1 cellular context compared by ENCODE assay signal in genomic region chr14:60097974-60098373, GRCh38.
TF ChIP-seq lines count a peak whose summit lies in the region.

No MANE protein-coding gene starts in this region.

TF ChIP-seq in WTC11, 78 proteins besides CTCF, POLR2A, EP300 and RAD21 (continued from another document):
- TF ChIP-seq, protein P1, sequence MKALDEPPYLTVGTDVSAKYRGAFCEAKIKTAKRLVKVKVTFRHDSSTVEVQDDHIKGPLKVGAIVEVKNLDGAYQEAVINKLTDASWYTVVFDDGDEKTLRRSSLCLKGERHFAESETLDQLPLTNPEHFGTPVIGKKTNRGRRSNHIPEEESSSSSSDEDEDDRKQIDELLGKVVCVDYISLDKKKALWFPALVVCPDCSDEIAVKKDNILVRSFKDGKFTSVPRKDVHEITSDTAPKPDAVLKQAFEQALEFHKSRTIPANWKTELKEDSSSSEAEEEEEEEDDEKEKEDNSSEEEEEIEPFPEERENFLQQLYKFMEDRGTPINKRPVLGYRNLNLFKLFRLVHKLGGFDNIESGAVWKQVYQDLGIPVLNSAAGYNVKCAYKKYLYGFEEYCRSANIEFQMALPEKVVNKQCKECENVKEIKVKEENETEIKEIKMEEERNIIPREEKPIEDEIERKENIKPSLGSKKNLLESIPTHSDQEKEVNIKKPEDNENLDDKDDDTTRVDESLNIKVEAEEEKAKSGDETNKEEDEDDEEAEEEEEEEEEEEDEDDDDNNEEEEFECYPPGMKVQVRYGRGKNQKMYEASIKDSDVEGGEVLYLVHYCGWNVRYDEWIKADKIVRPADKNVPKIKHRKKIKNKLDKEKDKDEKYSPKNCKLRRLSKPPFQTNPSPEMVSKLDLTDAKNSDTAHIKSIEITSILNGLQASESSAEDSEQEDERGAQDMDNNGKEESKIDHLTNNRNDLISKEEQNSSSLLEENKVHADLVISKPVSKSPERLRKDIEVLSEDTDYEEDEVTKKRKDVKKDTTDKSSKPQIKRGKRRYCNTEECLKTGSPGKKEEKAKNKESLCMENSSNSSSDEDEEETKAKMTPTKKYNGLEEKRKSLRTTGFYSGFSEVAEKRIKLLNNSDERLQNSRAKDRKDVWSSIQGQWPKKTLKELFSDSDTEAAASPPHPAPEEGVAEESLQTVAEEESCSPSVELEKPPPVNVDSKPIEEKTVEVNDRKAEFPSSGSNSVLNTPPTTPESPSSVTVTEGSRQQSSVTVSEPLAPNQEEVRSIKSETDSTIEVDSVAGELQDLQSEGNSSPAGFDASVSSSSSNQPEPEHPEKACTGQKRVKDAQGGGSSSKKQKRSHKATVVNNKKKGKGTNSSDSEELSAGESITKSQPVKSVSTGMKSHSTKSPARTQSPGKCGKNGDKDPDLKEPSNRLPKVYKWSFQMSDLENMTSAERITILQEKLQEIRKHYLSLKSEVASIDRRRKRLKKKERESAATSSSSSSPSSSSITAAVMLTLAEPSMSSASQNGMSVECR (CRISPR knock-in tag; IDR thresholded peaks at IDR 0.05; ENCODE audit: borderline replicate concordance), result no peak
- TF ChIP-seq, protein P2, sequence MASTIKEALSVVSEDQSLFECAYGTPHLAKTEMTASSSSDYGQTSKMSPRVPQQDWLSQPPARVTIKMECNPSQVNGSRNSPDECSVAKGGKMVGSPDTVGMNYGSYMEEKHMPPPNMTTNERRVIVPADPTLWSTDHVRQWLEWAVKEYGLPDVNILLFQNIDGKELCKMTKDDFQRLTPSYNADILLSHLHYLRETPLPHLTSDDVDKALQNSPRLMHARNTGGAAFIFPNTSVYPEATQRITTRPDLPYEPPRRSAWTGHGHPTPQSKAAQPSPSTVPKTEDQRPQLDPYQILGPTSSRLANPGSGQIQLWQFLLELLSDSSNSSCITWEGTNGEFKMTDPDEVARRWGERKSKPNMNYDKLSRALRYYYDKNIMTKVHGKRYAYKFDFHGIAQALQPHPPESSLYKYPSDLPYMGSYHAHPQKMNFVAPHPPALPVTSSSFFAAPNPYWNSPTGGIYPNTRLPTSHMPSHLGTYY (CRISPR knock-in tag; IDR thresholded peaks at IDR 0.05), result no peak
- TF ChIP-seq ESRRA (CRISPR knock-in tag; IDR thresholded peaks at IDR 0.05; ENCODE audit: borderline replicate concordance) (no peak), ZBTB21 (CRISPR knock-in tag; IDR thresholded peaks at IDR 0.05; ENCODE audit: borderline replicate concordance) (no peak), ATF1 (CRISPR knock-in tag; IDR thresholded peaks at IDR 0.05) (no peak), AFF4 (CRISPR knock-in tag; IDR thresholded peaks at IDR 0.05; ENCODE audit: borderline replicate concordance) (no peak)
- TF ChIP-seq, protein P3, sequence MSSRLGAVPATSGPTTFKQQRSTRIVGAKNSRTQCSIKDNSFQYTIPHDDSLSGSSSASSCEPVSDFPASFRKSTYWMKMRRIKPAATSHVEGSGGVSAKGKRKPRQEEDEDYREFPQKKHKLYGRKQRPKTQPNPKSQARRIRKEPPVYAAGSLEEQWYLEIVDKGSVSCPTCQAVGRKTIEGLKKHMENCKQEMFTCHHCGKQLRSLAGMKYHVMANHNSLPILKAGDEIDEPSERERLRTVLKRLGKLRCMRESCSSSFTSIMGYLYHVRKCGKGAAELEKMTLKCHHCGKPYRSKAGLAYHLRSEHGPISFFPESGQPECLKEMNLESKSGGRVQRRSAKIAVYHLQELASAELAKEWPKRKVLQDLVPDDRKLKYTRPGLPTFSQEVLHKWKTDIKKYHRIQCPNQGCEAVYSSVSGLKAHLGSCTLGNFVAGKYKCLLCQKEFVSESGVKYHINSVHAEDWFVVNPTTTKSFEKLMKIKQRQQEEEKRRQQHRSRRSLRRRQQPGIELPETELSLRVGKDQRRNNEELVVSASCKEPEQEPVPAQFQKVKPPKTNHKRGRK (CRISPR knock-in tag; IDR thresholded peaks at IDR 0.05; ENCODE audit: borderline replicate concordance), result no peak
